ENCODE assay signal across 16 cellular contexts in the genomic region with DNA sequence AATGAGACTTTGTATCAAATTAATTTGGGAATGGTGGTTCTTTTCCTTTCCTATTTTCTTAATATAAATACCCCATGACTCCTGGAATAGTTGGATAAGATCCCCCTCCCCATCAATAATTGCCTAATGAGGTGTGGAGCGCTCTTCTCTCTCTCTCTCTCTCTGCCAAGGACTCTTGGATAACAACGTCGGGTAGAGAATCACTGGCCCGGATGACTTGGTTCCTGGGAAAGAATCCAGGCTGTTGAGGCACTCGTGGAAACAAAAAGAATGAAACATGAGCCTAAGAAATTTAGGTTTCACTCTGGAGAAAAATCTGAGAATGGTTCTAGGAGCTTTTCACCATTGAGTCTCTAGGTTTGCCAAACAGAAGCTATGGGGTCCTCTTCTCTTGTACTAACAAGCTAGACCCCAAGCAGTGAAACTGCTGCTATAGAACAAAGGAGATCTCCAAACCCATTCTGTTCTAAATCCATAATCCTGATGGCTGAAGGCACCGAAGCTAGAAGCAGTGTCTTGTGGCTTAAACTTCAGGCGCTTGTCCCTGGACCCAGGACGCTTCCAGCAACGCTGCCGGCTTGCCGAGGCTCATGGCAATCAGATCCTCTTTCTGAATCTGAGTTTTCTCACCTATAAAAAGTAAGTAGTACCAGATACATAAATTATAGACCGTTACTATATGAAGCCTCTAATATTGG.
DNase-seq lines count a peak whose midpoint lies in the region; ATAC-seq lines count a peak whose summit lies in the region.
"Had no signal": no experiment of that assay in that cellular context is flagged by ENCODE, and none has a peak within 500 bp of the region (broad histone marks: within the 10 kb centered on the region; RNA-seq: fewer than 3 reads in every experiment).

No MANE protein-coding gene starts in this region.

- H3K36me3 ChIP-seq in adipocyte (ENCODE audit: control insufficient read depth, insufficient read depth, low read length, severe bottlenecking): no peaks in the 10 kb centered on the region
- H3K36me3 ChIP-seq: BLaER1 treated with 17β-estradiol and CSF1 and Interleukin-3, amounts not matched to agents 10 nM and 100 nM; ovary; upper lobe of left lung had no signal

- DNase-seq in NCI-H82 (lab: John Stamatoyannopoulos, UW): peak; percentile 19
- DNase-seq in NCI-H82 treated with DMSO at 0.1 percent for 48 hours (lab: John Stamatoyannopoulos, UW; ENCODE audit: unreplicated experiment): no peak
- no peak for DNase-seq in adipocyte (ENCODE audit: low read depth)
- peak; percentile 25 for DNase-seq in globus pallidus (ENCODE audit: low spot score)
- DNase-seq in superior temporal gyrus (ENCODE audit: extremely low spot score): peak; percentile 20
- no peak for DNase-seq in activated naive CD4-positive, alpha-beta T cell treated with anti-CD3 and anti-CD28 coated beads, Interleukin-2, amount 50 U/mL, for 16 hours
- no peak for DNase-seq in HT-29 (ENCODE audit: low spot score)
- DNase-seq: 8988T, naive B cell, ovary, T-cell had no signal

- H3K9ac ChIP-seq in adipocyte (ENCODE audit: low read length): no peak overlapping the region
- H3K9ac ChIP-seq: BLaER1 treated with 17β-estradiol and CSF1 and Interleukin-3, amounts not matched to agents 10 nM and 100 nM had no signal

- H3K4me1 ChIP-seq in adipocyte (ENCODE audit: control insufficient read depth, insufficient read depth, low read length): peaks cover 3% of the 10 kb centered on the region

- H3K4me3 ChIP-seq in adipocyte (ENCODE audit: low read length): peak overlapping the region; percentile 40
- H3K4me3 ChIP-seq: BLaER1 treated with 17β-estradiol and CSF1 and Interleukin-3, amounts not matched to agents 10 nM and 100 nM; ovary; upper lobe of left lung had no signal

- H3K27me3 ChIP-seq in adipocyte (replicated peaks; ENCODE audit: control insufficient read depth, insufficient read depth, low read length): peaks cover 6% of the 10 kb centered on the region
- H3K27me3 ChIP-seq: BLaER1 treated with 17β-estradiol and CSF1 and Interleukin-3, amounts not matched to agents 10 nM and 100 nM; ovary; upper lobe of left lung had no signal

- no peak for ATAC-seq in GM21723 (IDR thresholded peaks at IDR 0.05; ENCODE audit: unreplicated experiment)
- ATAC-seq: activated naive CD8-positive, alpha-beta T cell treated with anti-CD3 and anti-CD28 coated beads, Interleukin-2, amount 50 U/mL, for 24 hours; stimulated activated naive CD8-positive, alpha-beta T cell treated with anti-CD3 and anti-CD28 coated beads, Interleukin-15, Interleukin-2, amounts not matched to agents 100 U/mL and 50 U/mL, for 24 hours; T-cell had no signal

- no peaks in the 10 kb centered on the region for H3K9me3 ChIP-seq in adipocyte (ENCODE audit: control insufficient read depth, low read length)
- H3K9me3 ChIP-seq: BLaER1 treated with 17β-estradiol and CSF1 and Interleukin-3, amounts not matched to agents 10 nM and 100 nM; ovary; upper lobe of left lung had no signal

Comparison
In these comparisons a context has a peak if more than half of its experiments do, and no peak if none do; other contexts are left out.
1. DNase-seq: peak in NCI-H82 (single experiment), globus pallidus (single experiment) and superior temporal gyrus (single experiment); none in NCI-H82 treated with DMSO at 0.1 percent for 48 hours (single experiment), adipocyte (single experiment), activated naive CD4-positive, alpha-beta T cell treated with anti-CD3 and anti-CD28 coated beads, Interleukin-2, amount 50 U/mL, for 16 hours (single experiment) and HT-29 (single experiment).